In the genomic region with DNA sequence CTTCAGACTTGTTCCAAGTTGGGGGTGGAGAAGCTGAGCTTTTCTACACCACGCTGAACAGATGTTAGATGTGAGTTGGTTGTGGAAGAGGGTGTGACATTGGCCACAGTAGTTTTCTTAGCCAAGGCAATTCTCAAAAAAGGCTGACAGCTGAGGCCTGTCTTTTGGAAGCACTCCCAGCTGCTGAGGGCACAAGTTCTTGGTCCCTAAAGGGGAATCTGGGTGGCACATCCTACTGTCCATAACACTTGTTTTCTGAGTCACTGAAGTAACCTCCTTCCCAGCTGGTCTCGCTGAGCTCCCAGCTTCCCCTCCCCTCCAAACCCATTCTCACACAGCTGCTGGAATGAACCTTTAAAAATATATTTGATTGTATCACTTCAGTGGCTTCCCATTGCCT, we compare ENCODE assay signal across 39 cellular contexts.
"Had no signal": no experiment of that assay in that cellular context is flagged by ENCODE, and none has a peak within 500 bp of the region (broad histone marks: within the 10 kb centered on the region; RNA-seq: fewer than 3 reads in every experiment).

No MANE protein-coding gene starts in this region.

- H3K4me3 ChIP-seq: adrenal gland, ascending aorta, body of pancreas, breast epithelium, cardiac muscle cell had no signal

- H3K4me1 ChIP-seq: adrenal gland, ascending aorta, body of pancreas, breast epithelium had no signal

- H3K36me3 ChIP-seq: adrenal gland, ascending aorta, brain microvascular endothelial cell, breast epithelium, cardiac muscle cell had no signal

- H3K4me1 Mint-ChIP-seq: activated naive CD4-positive, alpha-beta T cell treated with anti-CD3 and anti-CD28 coated beads, Interleukin-2, amount 10 ng/mL, durations not matched to agents 7 days and 5 days; activated naive CD4-positive, alpha-beta T cell treated with anti-CD3 and anti-CD28 coated beads, Interleukin-2, amount 50 U/mL, for 24 hours; activated naive CD8-positive, alpha-beta T cell treated with anti-CD3 and anti-CD28 coated beads for 36 hours; activated naive CD8-positive, alpha-beta T cell treated with anti-CD3 and anti-CD28 coated beads, Interleukin-2, amount 10 ng/mL, durations not matched to agents 7 days and 5 days; activated naive CD8-positive, alpha-beta T cell treated with anti-CD3 and anti-CD28 coated beads, Interleukin-2, amount 50 U/mL, for 24 hours; activated T-helper 17 cell treated with anti-CD3 and anti-CD28 coated beads, Interleukin-2, amount 50 U/mL, for 72 hours; brain; central memory CD8-positive, alpha-beta T cell had no signal

- H3K9me3 ChIP-seq: adrenal gland, ascending aorta, body of pancreas, breast epithelium had no signal

- H3K27ac ChIP-seq: adrenal gland, ascending aorta, body of pancreas, brain microvascular endothelial cell, breast epithelium, cardiac muscle cell had no signal

- H3K9me3 Mint-ChIP-seq: activated naive CD4-positive, alpha-beta T cell treated with anti-CD3 and anti-CD28 coated beads for 36 hours; activated naive CD4-positive, alpha-beta T cell treated with anti-CD3 and anti-CD28 coated beads, Interleukin-2, amount 10 ng/mL, durations not matched to agents 7 days and 5 days; activated naive CD4-positive, alpha-beta T cell treated with anti-CD3 and anti-CD28 coated beads, Interleukin-2, amount 50 U/mL, for 24 hours; activated naive CD4-positive, alpha-beta T cell treated with anti-CD3 and anti-CD28 coated beads, Interleukin-2, amount 50 U/mL, for 72 hours; activated naive CD8-positive, alpha-beta T cell treated with anti-CD3 and anti-CD28 coated beads for 36 hours; activated naive CD8-positive, alpha-beta T cell treated with anti-CD3 and anti-CD28 coated beads, Interleukin-2, amount 10 ng/mL, durations not matched to agents 7 days and 5 days; activated naive CD8-positive, alpha-beta T cell treated with anti-CD3 and anti-CD28 coated beads, Interleukin-2, amount 50 U/mL, for 24 hours; activated T-cell treated with anti-CD3 and anti-CD28 coated beads, Interleukin-2, amount 50 U/mL, for 24 hours; activated T-helper 1 cell treated with anti-CD3 and anti-CD28 coated beads, Interleukin-12 subunit alpha, Interleukin-12 subunit beta, Interleukin-2, Interleukin-4 antibody, amounts not matched to agents 30 ng/mL and 10 ng/mL and 1 ng/mL, durations not matched to agents 14 hours and 24 hours and 36 hours; activated T-helper 2 cell treated with anti-CD3 and anti-CD28 coated beads, Interferon-gamma antibody, Interleukin-2, Interleukin-4, amounts not matched to agents 10 μg/mL and 5 μg/mL and 100 μg/mL, durations not matched to agents 14 hours and 24 hours and 36 hours had no signal

- H3K27ac Mint-ChIP-seq: activated naive CD4-positive, alpha-beta T cell treated with anti-CD3 and anti-CD28 coated beads for 36 hours; activated naive CD4-positive, alpha-beta T cell treated with anti-CD3 and anti-CD28 coated beads, Interleukin-2, amount 10 ng/mL, durations not matched to agents 7 days and 5 days; activated naive CD4-positive, alpha-beta T cell treated with anti-CD3 and anti-CD28 coated beads, Interleukin-2, amount 50 U/mL, for 24 hours; activated naive CD4-positive, alpha-beta T cell treated with anti-CD3 and anti-CD28 coated beads, Interleukin-2, amount 50 U/mL, for 72 hours; activated naive CD8-positive, alpha-beta T cell; activated naive CD8-positive, alpha-beta T cell treated with anti-CD3 and anti-CD28 coated beads for 36 hours; activated naive CD8-positive, alpha-beta T cell treated with anti-CD3 and anti-CD28 coated beads, Interleukin-2, amount 10 ng/mL, durations not matched to agents 7 days and 5 days; activated naive CD8-positive, alpha-beta T cell treated with anti-CD3 and anti-CD28 coated beads, Interleukin-2, amount 50 U/mL, for 24 hours; activated T-cell treated with anti-CD3 and anti-CD28 coated beads, Interleukin-2, amount 50 U/mL, for 24 hours; activated T-cell treated with anti-CD3 and anti-CD28 coated beads, Interleukin-2, amount 50 U/mL, for 72 hours; activated T-helper 1 cell treated with anti-CD3 and anti-CD28 coated beads, Interleukin-12 subunit alpha, Interleukin-12 subunit beta, Interleukin-2, Interleukin-4 antibody, amounts not matched to agents 30 ng/mL and 10 ng/mL and 1 ng/mL, durations not matched to agents 14 hours and 24 hours and 36 hours; activated T-helper 17 cell treated with anti-CD3 and anti-CD28 coated beads, Interleukin-2, amount 50 U/mL, for 72 hours; activated T-helper 2 cell treated with anti-CD3 and anti-CD28 coated beads, Interferon-gamma antibody, Interleukin-2, Interleukin-4, amounts not matched to agents 10 μg/mL and 5 μg/mL and 100 μg/mL, durations not matched to agents 14 hours and 24 hours and 36 hours; brain had no signal

- H3K27me3 ChIP-seq: adrenal gland, ascending aorta, body of pancreas, brain microvascular endothelial cell, breast epithelium had no signal

- DNase-seq: activated effector memory CD4-positive, alpha-beta T cell treated with anti-CD3 and anti-CD28 coated beads, Interleukin-2, amount 50 U/mL, for 16 hours; activated effector memory CD4-positive, alpha-beta T cell treated with Interleukin-2 at 50 U/mL for 16 hours; activated gamma-delta T cell; activated gamma-delta T cell treated with Interleukin-2 at 50 U/mL for 16 hours; activated naive CD4-positive, alpha-beta T cell; activated naive CD4-positive, alpha-beta T cell treated with anti-CD3 and anti-CD28 coated beads for 36 hours; activated naive CD4-positive, alpha-beta T cell treated with anti-CD3 and anti-CD28 coated beads, Interleukin-2, amount 10 ng/mL, durations not matched to agents 7 days and 5 days; activated naive CD4-positive, alpha-beta T cell treated with anti-CD3 and anti-CD28 coated beads, Interleukin-2, amount 50 U/mL, for 16 hours; activated naive CD4-positive, alpha-beta T cell treated with Interleukin-2 at 50 U/mL for 16 hours; activated naive CD8-positive, alpha-beta T cell treated with anti-CD3 and anti-CD28 coated beads for 36 hours; activated naive CD8-positive, alpha-beta T cell treated with anti-CD3 and anti-CD28 coated beads, Interleukin-2, amount 10 ng/mL, durations not matched to agents 7 days and 5 days; activated naive CD8-positive, alpha-beta T cell treated with anti-CD3 and anti-CD28 coated beads, Interleukin-2, amount 50 U/mL, for 24 hours; activated T-cell treated with anti-CD3 and anti-CD28 coated beads for 4 hours; activated T-cell treated with anti-CD3 and anti-CD28 coated beads, Interleukin-2, amount 50 U/mL, for 1 hour; activated T-cell treated with anti-CD3 and anti-CD28 coated beads, Interleukin-2, amount 50 U/mL, for 24 hours; activated T-cell treated with anti-CD3 and anti-CD28 coated beads, Interleukin-2, amount 50 U/mL, for 4 hours; activated T-cell treated with anti-CD3 and anti-CD28 coated beads, Interleukin-2, amount 50 U/mL, for 48 hours; activated T-cell treated with anti-CD3 and anti-CD28 coated beads, Interleukin-2, amount 50 U/mL, for 72 hours; adrenal gland; amniotic stem cell; amygdala; anterior cingulate cortex; aorta; body of pancreas; brain microvascular endothelial cell; caudate nucleus; central memory CD4-positive, alpha-beta T cell; cerebellar nuclear complex had no signal

- H3K36me3 Mint-ChIP-seq: activated naive CD4-positive, alpha-beta T cell treated with anti-CD3 and anti-CD28 coated beads, Interleukin-2, amount 10 ng/mL, durations not matched to agents 7 days and 5 days; activated naive CD4-positive, alpha-beta T cell treated with anti-CD3 and anti-CD28 coated beads, Interleukin-2, amount 50 U/mL, for 24 hours; activated naive CD4-positive, alpha-beta T cell treated with anti-CD3 and anti-CD28 coated beads, Interleukin-2, amount 50 U/mL, for 72 hours; activated naive CD8-positive, alpha-beta T cell; activated naive CD8-positive, alpha-beta T cell treated with anti-CD3 and anti-CD28 coated beads for 36 hours; activated naive CD8-positive, alpha-beta T cell treated with anti-CD3 and anti-CD28 coated beads, Interleukin-2, amount 10 ng/mL, durations not matched to agents 7 days and 5 days; brain had no signal

- H3K27me3 Mint-ChIP-seq: activated naive CD4-positive, alpha-beta T cell treated with anti-CD3 and anti-CD28 coated beads, Interleukin-2, amount 10 ng/mL, durations not matched to agents 7 days and 5 days; activated naive CD8-positive, alpha-beta T cell; activated naive CD8-positive, alpha-beta T cell treated with anti-CD3 and anti-CD28 coated beads for 36 hours; activated naive CD8-positive, alpha-beta T cell treated with anti-CD3 and anti-CD28 coated beads, Interleukin-2, amount 10 ng/mL, durations not matched to agents 7 days and 5 days; activated naive CD8-positive, alpha-beta T cell treated with anti-CD3 and anti-CD28 coated beads, Interleukin-2, amount 50 U/mL, for 24 hours; activated T-cell treated with anti-CD3 and anti-CD28 coated beads, Interleukin-2, amount 50 U/mL, for 24 hours; activated T-helper 17 cell treated with anti-CD3 and anti-CD28 coated beads, Interleukin-2, amount 50 U/mL, for 72 hours; central memory CD8-positive, alpha-beta T cell had no signal

- H3K4me3 Mint-ChIP-seq: activated naive CD4-positive, alpha-beta T cell treated with anti-CD3 and anti-CD28 coated beads for 36 hours; activated naive CD4-positive, alpha-beta T cell treated with anti-CD3 and anti-CD28 coated beads, Interleukin-2, amount 10 ng/mL, durations not matched to agents 7 days and 5 days; activated naive CD4-positive, alpha-beta T cell treated with anti-CD3 and anti-CD28 coated beads, Interleukin-2, amount 50 U/mL, for 24 hours; activated naive CD8-positive, alpha-beta T cell; activated naive CD8-positive, alpha-beta T cell treated with anti-CD3 and anti-CD28 coated beads for 36 hours; activated naive CD8-positive, alpha-beta T cell treated with anti-CD3 and anti-CD28 coated beads, Interleukin-2, amount 10 ng/mL, durations not matched to agents 7 days and 5 days; activated naive CD8-positive, alpha-beta T cell treated with anti-CD3 and anti-CD28 coated beads, Interleukin-2, amount 50 U/mL, for 24 hours; activated T-cell treated with anti-CD3 and anti-CD28 coated beads, Interleukin-2, amount 50 U/mL, for 24 hours; activated T-cell treated with anti-CD3 and anti-CD28 coated beads, Interleukin-2, amount 50 U/mL, for 4 hours; activated T-cell treated with anti-CD3 and anti-CD28 coated beads, Interleukin-2, amount 50 U/mL, for 72 hours; activated T-helper 1 cell treated with anti-CD3 and anti-CD28 coated beads, Interleukin-12 subunit alpha, Interleukin-12 subunit beta, Interleukin-2, Interleukin-4 antibody, amounts not matched to agents 30 ng/mL and 10 ng/mL and 1 ng/mL, durations not matched to agents 14 hours and 24 hours and 36 hours; activated T-helper 17 cell treated with anti-CD3 and anti-CD28 coated beads, Interleukin-2, amount 50 U/mL, for 72 hours; brain; central memory CD8-positive, alpha-beta T cell had no signal
